In genomic region chr5:157343842-157344790, GRCh38 we compare ENCODE assay signal across 12 cellular contexts.
DNase-seq lines count a peak whose midpoint lies in the region; ATAC-seq and TF ChIP-seq lines count a peak whose summit lies in the region.
"Had no signal": no experiment of that assay in that cellular context is flagged by ENCODE, and none has a peak within 500 bp of the region (broad histone marks: within the 10 kb centered on the region; RNA-seq: fewer than 3 reads in every experiment).

No MANE protein-coding gene starts in this region.

- H3K9me3 Mint-ChIP-seq in activated T-helper 1 cell treated with anti-CD3 and anti-CD28 coated beads, Interleukin-12 subunit alpha, Interleukin-12 subunit beta, Interleukin-2, Interleukin-4 antibody, amounts not matched to agents 30 ng/mL and 10 ng/mL and 1 ng/mL, durations not matched to agents 14 hours and 24 hours and 36 hours = no peaks in the 10 kb centered on the region

- H3K27me3 Mint-ChIP-seq in activated T-helper 1 cell treated with anti-CD3 and anti-CD28 coated beads, Interleukin-12 subunit alpha, Interleukin-12 subunit beta, Interleukin-2, Interleukin-4 antibody, amounts not matched to agents 30 ng/mL and 10 ng/mL and 1 ng/mL, durations not matched to agents 14 hours and 24 hours and 36 hours (ENCODE audit: insufficient read depth) = no peaks in the 10 kb centered on the region

- peaks cover 66% of the 10 kb centered on the region for H3K36me3 Mint-ChIP-seq in activated T-helper 1 cell treated with anti-CD3 and anti-CD28 coated beads, Interleukin-12 subunit alpha, Interleukin-12 subunit beta, Interleukin-2, Interleukin-4 antibody, amounts not matched to agents 30 ng/mL and 10 ng/mL and 1 ng/mL, durations not matched to agents 14 hours and 24 hours and 36 hours (ENCODE audit: low read depth)

- intact Hi-C loops in left ventricle myocardium inferior (cut with micrococcal nuclease) (no loop called here), right cardiac atrium (cut with DNase I) (loop anchor here in 1 of 4 donors (10.0 kb wide), 1 partner anchor 371 kb away; no protein-coding TSS in a partner anchor), mucosa of descending colon (cut with DNase I, micrococcal nuclease) (no loop called here)
- intact Hi-C loops in activated T-helper 1 cell treated with anti-CD3 and anti-CD28 coated beads, Interleukin-12 subunit alpha, Interleukin-12 subunit beta, Interleukin-2, Interleukin-4 antibody, amounts not matched to agents 30 ng/mL and 10 ng/mL and 1 ng/mL, durations not matched to agents 14 hours and 24 hours and 36 hours (cut with micrococcal nuclease) = loop anchor here (1.0 to 2.0 kb wide), 2 partner anchors 7 to 15 kb away; no protein-coding TSS in a partner anchor

- peaks cover 29% of the 10 kb centered on the region for H3K4me1 Mint-ChIP-seq in activated T-helper 1 cell treated with anti-CD3 and anti-CD28 coated beads, Interleukin-12 subunit alpha, Interleukin-12 subunit beta, Interleukin-2, Interleukin-4 antibody, amounts not matched to agents 30 ng/mL and 10 ng/mL and 1 ng/mL, durations not matched to agents 14 hours and 24 hours and 36 hours (ENCODE audit: low read depth)

- no peak overlapping the region for H3K4me3 Mint-ChIP-seq in activated T-helper 1 cell treated with anti-CD3 and anti-CD28 coated beads, Interleukin-12 subunit alpha, Interleukin-12 subunit beta, Interleukin-2, Interleukin-4 antibody, amounts not matched to agents 30 ng/mL and 10 ng/mL and 1 ng/mL, durations not matched to agents 14 hours and 24 hours and 36 hours

- 69% methylated on average over 14 of the region's 14 CpGs for WGBS in right cardiac atrium

- DNase-seq in left ventricle myocardium inferior = no peak
- no peak for DNase-seq in right cardiac atrium
- DNase-seq in activated T-helper 1 cell treated with anti-CD3 and anti-CD28 coated beads, Interleukin-12 subunit alpha, Interleukin-12 subunit beta, Interleukin-2, Interleukin-4 antibody, amounts not matched to agents 30 ng/mL and 10 ng/mL and 1 ng/mL, durations not matched to agents 14 hours and 24 hours and 36 hours (ENCODE audit: low spot score) = no peak
- peak; percentile 85 for DNase-seq in kidney tubule cell (ENCODE audit: low spot score)
- no peak for DNase-seq in mucosa of descending colon
- DNase-seq: left lung, NCI-H524 treated with DMSO at 0.1 percent for 48 hours, SHP77 had no signal

- ATAC-seq in right cardiac atrium (no peak), HG03565 (IDR thresholded peaks at IDR 0.05; ENCODE audit: unreplicated experiment) (no peak), mucosa of descending colon (no peak), HG03025 (IDR thresholded peaks at IDR 0.05; ENCODE audit: low FRiP score, unreplicated experiment) (no peak)
- ATAC-seq: left lung had no signal

- H3K36me3 ChIP-seq in left ventricle myocardium inferior (peaks cover 33% of the 10 kb centered on the region), mucosa of descending colon (ENCODE audit: low read depth) (no peaks in the 10 kb centered on the region)

- peak overlapping the region; percentile 61 for H3K27ac Mint-ChIP-seq in activated T-helper 1 cell treated with anti-CD3 and anti-CD28 coated beads, Interleukin-12 subunit alpha, Interleukin-12 subunit beta, Interleukin-2, Interleukin-4 antibody, amounts not matched to agents 30 ng/mL and 10 ng/mL and 1 ng/mL, durations not matched to agents 14 hours and 24 hours and 36 hours

- H3K27ac ChIP-seq in left ventricle myocardium inferior (replicated peaks) (peak overlapping the region; percentile 19), right cardiac atrium (ENCODE audit: low read length) (no peak overlapping the region), temporal lobe (ENCODE audit: low read depth, low read length) (peak overlapping the region; percentile 32)
- H3K27ac ChIP-seq: HL-60, left lung had no signal

- no peak for TF ChIP-seq CTCF in left ventricle myocardium inferior (IDR thresholded peaks at IDR 0.05; ENCODE audit: borderline replicate concordance)
- no peak for TF ChIP-seq CTCF in mucosa of descending colon (IDR thresholded peaks at IDR 0.05)

- no peaks in the 10 kb centered on the region for H3K27me3 ChIP-seq in left ventricle myocardium inferior (ENCODE audit: low read depth)
- no peaks in the 10 kb centered on the region for H3K27me3 ChIP-seq in right cardiac atrium (ENCODE audit: control insufficient read depth, insufficient read depth)
- H3K27me3 ChIP-seq: left lung had no signal

- H3K9me3 ChIP-seq in left ventricle myocardium inferior (replicated peaks) (no peaks in the 10 kb centered on the region), right cardiac atrium (ENCODE audit: control insufficient read depth, low read length) (no peaks in the 10 kb centered on the region), mucosa of descending colon (no peaks in the 10 kb centered on the region)
- H3K9me3 ChIP-seq: left lung had no signal

- peaks cover 21% of the 10 kb centered on the region for H3K4me1 ChIP-seq in left ventricle myocardium inferior
- H3K4me1 ChIP-seq in right cardiac atrium (ENCODE audit: control insufficient read depth, insufficient read depth, low read length) = no peaks in the 10 kb centered on the region
- H3K4me1 ChIP-seq in mucosa of descending colon (ENCODE audit: low read depth) = no peaks in the 10 kb centered on the region
- H3K4me1 ChIP-seq: left lung had no signal

- H3K4me3 ChIP-seq in left ventricle myocardium inferior = no peak overlapping the region
- H3K4me3 ChIP-seq in right cardiac atrium (ENCODE audit: low read length) = no peak overlapping the region
- no peak overlapping the region for H3K4me3 ChIP-seq in mucosa of descending colon
- H3K4me3 ChIP-seq: left lung had no signal
